In the genomic region with DNA sequence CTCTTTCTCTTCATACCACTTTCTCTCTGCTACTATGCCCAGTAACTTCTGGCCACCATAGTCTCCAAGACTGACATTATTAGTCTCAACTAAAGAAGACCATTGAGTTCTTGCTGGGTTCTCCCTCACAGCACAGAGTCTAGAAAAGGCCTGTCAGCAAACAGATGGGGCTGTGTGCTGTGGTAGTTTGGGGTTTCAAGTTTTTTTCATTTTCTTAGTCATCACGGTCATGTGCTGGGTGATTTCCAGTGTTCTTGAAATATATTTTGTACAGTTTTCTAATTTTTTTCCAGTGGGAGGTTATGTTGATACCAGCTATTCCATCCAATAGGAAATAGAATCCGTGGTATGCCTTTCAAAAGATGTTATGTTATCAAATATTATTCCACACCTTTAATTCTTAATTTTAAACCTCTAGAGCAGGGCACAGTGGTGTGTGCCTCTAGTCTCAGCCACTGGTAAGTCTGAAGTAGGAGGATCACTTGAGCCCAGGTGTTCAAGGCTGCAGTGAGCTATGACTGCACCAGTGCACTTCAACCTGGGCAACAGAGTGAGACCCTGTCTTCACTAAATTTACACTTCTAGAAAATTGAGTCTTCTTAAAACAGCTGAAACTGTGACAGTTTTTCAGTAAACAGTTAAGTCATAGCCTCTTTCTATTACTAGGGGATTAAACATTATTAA, we compare ENCODE assay signal across 13 cellular contexts. TPM values are rescaled to one million over a fixed set of nuclear protein-coding genes. Genes with fewer than 3 reads are reported as not detected.
DNase-seq lines count a peak whose midpoint lies in the region; ATAC-seq and TF ChIP-seq lines count a peak whose summit lies in the region.
"Had no signal": no experiment of that assay in that cellular context is flagged by ENCODE, and none has a peak within 500 bp of the region (broad histone marks: within the 10 kb centered on the region; RNA-seq: fewer than 3 reads in every experiment).

No MANE protein-coding gene starts in this region.

- CTCF ChIA-PET in PC-9 (lab: Charles Lee): no interaction called here

- H3K36me3 Mint-ChIP-seq in immature natural killer cell: no peaks in the 10 kb centered on the region
- H3K36me3 Mint-ChIP-seq in activated T-helper 17 cell treated with anti-CD3 and anti-CD28 coated beads, Interleukin-2, amount 50 U/mL, for 72 hours (ENCODE audit: low read depth): no peaks in the 10 kb centered on the region
- H3K36me3 Mint-ChIP-seq: mesothelial cell of epicardium had no signal

- no peaks in the 10 kb centered on the region for H4K20me1 ChIP-seq in PC-9 (ENCODE audit: insufficient read depth)

- H3F3A ChIP-seq in PC-9 (ENCODE audit: insufficient read depth, low read depth): no peaks in the 10 kb centered on the region

- no peaks in the 10 kb centered on the region for H3K4me1 ChIP-seq in PC-9 (replicated peaks; ENCODE audit: insufficient read depth)

- ATAC-seq in GM18502 (IDR thresholded peaks at IDR 0.05; ENCODE audit: poor library complexity, unreplicated experiment): peak; percentile 90
- ATAC-seq in GM21447 (IDR thresholded peaks at IDR 0.05; ENCODE audit: unreplicated experiment): peak; percentile 82
- peak; percentile 89 for ATAC-seq in HG03039 (IDR thresholded peaks at IDR 0.05; ENCODE audit: unreplicated experiment)
- no peak for ATAC-seq in activated T-helper 17 cell treated with anti-CD3 and anti-CD28 coated beads, Interleukin-2, amount 50 U/mL, for 72 hours (replicated peaks)
- no peak for ATAC-seq in HG03571 (IDR thresholded peaks at IDR 0.05; ENCODE audit: unreplicated experiment)
- ATAC-seq: K562, right lobe of liver had no signal

- peak overlapping the region; percentile 45; the same call in 1 of the 2 replicates for H2AFZ ChIP-seq in PC-9
- H2AFZ ChIP-seq: hepatocyte had no signal

- peaks cover 0 to 5% (median under 1%) of the 10 kb centered on the region in 6 donors for H3K9me3 Mint-ChIP-seq in immature natural killer cell
- peaks cover 6% of the 10 kb centered on the region for H3K9me3 Mint-ChIP-seq in activated T-helper 17 cell treated with anti-CD3 and anti-CD28 coated beads, Interleukin-2, amount 50 U/mL, for 72 hours
- H3K9me3 Mint-ChIP-seq: mesothelial cell of epicardium had no signal

- H3K9me3 ChIP-seq in PC-9 (ENCODE audit: insufficient read depth, low read depth): no peaks in the 10 kb centered on the region
- H3K9me3 ChIP-seq: right lobe of liver had no signal

- no peak overlapping the region for H3K4me2 ChIP-seq in PC-9
- H3K4me2 ChIP-seq: hepatocyte had no signal

- H3K27ac ChIP-seq in PC-9: no peak overlapping the region
- H3K27ac ChIP-seq: hepatocyte, right lobe of liver had no signal

- H3K9me2 ChIP-seq in PC-9 (ENCODE audit: insufficient read depth): no peaks in the 10 kb centered on the region

- H3K4me1 Mint-ChIP-seq in immature natural killer cell: no peaks in the 10 kb centered on the region
- H3K4me1 Mint-ChIP-seq in activated T-helper 17 cell treated with anti-CD3 and anti-CD28 coated beads, Interleukin-2, amount 50 U/mL, for 72 hours: no peaks in the 10 kb centered on the region
- H3K4me1 Mint-ChIP-seq: mesothelial cell of epicardium had no signal

- H3K79me2 ChIP-seq in PC-9 (ENCODE audit: low read depth): no peaks in the 10 kb centered on the region
- H3K79me2 ChIP-seq: hepatocyte had no signal

- H3K27me3 ChIP-seq in PC-9 (ENCODE audit: insufficient read depth, low read depth): no peaks in the 10 kb centered on the region
- H3K27me3 ChIP-seq: hepatocyte, right lobe of liver had no signal

- no peaks in the 10 kb centered on the region for H3K36me3 ChIP-seq in PC-9 (ENCODE audit: low read depth)

- no peak overlapping the region for H3K4me3 ChIP-seq in PC-9
- H3K4me3 ChIP-seq: hepatocyte, K562, right lobe of liver had no signal

- no peak overlapping the region for H3K27ac Mint-ChIP-seq in immature natural killer cell
- H3K27ac Mint-ChIP-seq in activated T-helper 17 cell treated with anti-CD3 and anti-CD28 coated beads, Interleukin-2, amount 50 U/mL, for 72 hours: no peak overlapping the region
- H3K27ac Mint-ChIP-seq: mesothelial cell of epicardium had no signal

- H3K27me3 Mint-ChIP-seq in immature natural killer cell (ENCODE audit: low read depth in 3 of 3): no peaks in the 10 kb centered on the region
- peaks cover 11% of the 10 kb centered on the region for H3K27me3 Mint-ChIP-seq in activated T-helper 17 cell treated with anti-CD3 and anti-CD28 coated beads, Interleukin-2, amount 50 U/mL, for 72 hours

- no peak for DNase-seq in PC-9
- no peak for DNase-seq in HPDE6-E6E7 (ENCODE audit: extremely low spot score)
- DNase-seq in immature natural killer cell: no peak
- DNase-seq: right lobe of liver had no signal

- H3K4me3 Mint-ChIP-seq in immature natural killer cell: no peak overlapping the region
- H3K4me3 Mint-ChIP-seq in activated T-helper 17 cell treated with anti-CD3 and anti-CD28 coated beads, Interleukin-2, amount 50 U/mL, for 72 hours: no peak overlapping the region
- H3K4me3 Mint-ChIP-seq: mesothelial cell of epicardium had no signal

- intact Hi-C loops in PC-9 (cut with micrococcal nuclease; ENCODE audit: unreplicated experiment): no loop called here

- no TSS peak for BruUV-seq in PC-9 (replicated peaks; lab: Mats Ljungman, UMichigan)

- no peak for TF ChIP-seq CTCF in PC-9 (conservative IDR thresholded peaks at IDR 0.05)

- POLR2A ChIA-PET in PC-9 (lab: Charles Lee; ENCODE audit: unreplicated experiment): no interaction called here

RNA-seq across cellular contexts. Expression of a gene that starts 8.3 kb away (rescaled TPM):
- total RNA-seq in PC-9 (2021): not detected in 2 replicates
- not detected for polyA plus RNA-seq in immature natural killer cell
- total RNA-seq in activated T-helper 17 cell treated with anti-CD3 and anti-CD28 coated beads, Interleukin-2, amount 50 U/mL, for 72 hours: not detected
- total RNA-seq: dermis microvascular lymphatic vessel endothelial cell, K562, mesothelial cell of epicardium had no signal
- polyA plus RNA-seq: K562 had no signal

RNA-seq across cellular contexts. Expression of a gene that starts 25.5 kb away (rescaled TPM):
- not detected in 2 replicates for total RNA-seq in PC-9 (2021)
- polyA plus RNA-seq in immature natural killer cell: not detected
- total RNA-seq in activated T-helper 17 cell treated with anti-CD3 and anti-CD28 coated beads, Interleukin-2, amount 50 U/mL, for 72 hours: not detected
- total RNA-seq: dermis microvascular lymphatic vessel endothelial cell, K562, mesothelial cell of epicardium had no signal
- polyA plus RNA-seq: K562 had no signal

Comparison
In these comparisons a context has a peak if more than half of its experiments do, and no peak if none do; other contexts are left out.
1. ATAC-seq: peak in GM18502 (single experiment), GM21447 (single experiment) and HG03039 (single experiment); none in activated T-helper 17 cell treated with anti-CD3 and anti-CD28 coated beads, Interleukin-2, amount 50 U/mL, for 72 hours (single experiment) and HG03571 (single experiment).